Comparison of ENCODE assay signal across 17 cellular contexts in the genomic region with DNA sequence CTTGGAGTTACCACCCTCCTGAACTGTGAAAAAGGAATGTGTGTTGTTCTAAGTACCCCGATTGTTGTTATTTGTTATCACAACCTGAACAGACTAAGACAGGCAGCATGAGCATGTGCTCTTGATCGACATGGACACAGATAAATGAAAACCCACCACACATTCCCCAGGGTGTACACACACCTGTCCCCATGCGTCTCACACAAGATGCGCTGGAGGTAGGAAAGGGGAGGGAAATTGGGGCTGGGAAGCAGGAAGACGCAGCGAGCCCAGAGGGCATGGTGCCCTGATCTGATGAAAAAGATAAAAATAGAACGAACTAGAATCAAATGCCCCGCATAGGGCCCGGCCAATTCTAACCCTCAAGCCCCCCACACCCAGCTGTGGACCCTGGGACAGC. TPM values are rescaled to one million over a fixed set of nuclear protein-coding genes. Genes with fewer than 3 reads are reported as not detected.
DNase-seq lines count a peak whose midpoint lies in the region; TF ChIP-seq lines count a peak whose summit lies in the region.
"Had no signal": no experiment of that assay in that cellular context is flagged by ENCODE, and none has a peak within 500 bp of the region (broad histone marks: within the 10 kb centered on the region; RNA-seq: fewer than 3 reads in every experiment).

No MANE protein-coding gene starts in this region.

- no peaks in the 10 kb centered on the region for H3K4me1 ChIP-seq in HEK293 (ENCODE audit: control insufficient read depth, insufficient read depth, low read length)
- H3K4me1 ChIP-seq: Caco-2 had no signal

- POLR2A ChIA-PET in HEK293 (lab: Yijun Ruan, JAX) = no interaction called here

- CTCF ChIA-PET in HEK293 (lab: Yijun Ruan, JAX) = no interaction called here

- H3K36me3 ChIP-seq in HEK293 (ENCODE audit: control insufficient read depth in 2 of 2, insufficient read depth in 1 of 2, low read length in 2 of 2) (peaks cover 0 to 16% of the 10 kb centered on the region in 2 experiments; a peak in 2 of 3 replicates), WERI-Rb-1 (no peaks in the 10 kb centered on the region; the same call in 1 of the 2 replicates)

- H3K27me3 ChIP-seq in WERI-Rb-1 (ENCODE audit: insufficient read depth, low read depth, severe bottlenecking) = no peaks in the 10 kb centered on the region

- no peak for TF ChIP-seq CTCF in HEK293 (tag by site-specific recombination; IDR thresholded peaks at IDR 0.05)
- TF ChIP-seq CTCF in WERI-Rb-1 (IDR thresholded peaks at IDR 0.05; ENCODE audit: low read depth, low read length) = no peak
- TF ChIP-seq CTCF in nephron progenitor cell (IDR thresholded peaks at IDR 0.05) = no peak

- H3K9me3 Mint-ChIP-seq in nephron progenitor cell = no peaks in the 10 kb centered on the region
- H3K9me3 Mint-ChIP-seq: CD4-positive, CD25-positive, alpha-beta regulatory T cell; CD8-positive, alpha-beta T cell; GM23338; H9; HFFc6 had no signal

- peaks cover 21% of the 10 kb centered on the region for H3K27me3 Mint-ChIP-seq in nephron progenitor cell (ENCODE audit: low read depth, poor library complexity)

- DNase-seq in WERI-Rb-1 (no peak), nephron progenitor cell (no peak), activated T-cell treated with anti-CD3 and anti-CD28 coated beads for 4 hours (no peak), dermis blood vessel endothelial cell (no peak), putamen (ENCODE audit: low spot score) (no peak)
- DNase-seq: Caco-2; CD4-positive, CD25-positive, alpha-beta regulatory T cell; CD8-positive, alpha-beta T cell; DMS79; EL; GDM1; H9; HFFc6 had no signal

- H3K27ac ChIP-seq in HEK293 (ENCODE audit: extremely low read depth, low read depth, low read length) = no peak overlapping the region
- H3K27ac ChIP-seq in WERI-Rb-1 = peak overlapping the region; percentile 29; the same call in 1 of the 2 replicates
- H3K27ac ChIP-seq: C4-2B had no signal

- H3K36me3 Mint-ChIP-seq in nephron progenitor cell (ENCODE audit: low read depth) = no peaks in the 10 kb centered on the region
- H3K36me3 Mint-ChIP-seq: CD4-positive, CD25-positive, alpha-beta regulatory T cell; CD8-positive, alpha-beta T cell had no signal

- H3K27ac Mint-ChIP-seq in nephron progenitor cell = peak overlapping the region; percentile 68
- H3K27ac Mint-ChIP-seq: CD4-positive, CD25-positive, alpha-beta regulatory T cell; CD8-positive, alpha-beta T cell; GM23338; HFFc6 had no signal

- H3K4me3 ChIP-seq in HEK293 (ENCODE audit: low read depth, low read length) = no peak overlapping the region
- no peak overlapping the region for H3K4me3 ChIP-seq in WERI-Rb-1 (ENCODE audit: low read depth, low read length)
- H3K4me3 ChIP-seq: GM12878, GM23338 had no signal

- no peak overlapping the region for H3K4me3 Mint-ChIP-seq in nephron progenitor cell
- H3K4me3 Mint-ChIP-seq: CD4-positive, CD25-positive, alpha-beta regulatory T cell; CD8-positive, alpha-beta T cell; GM23338; H9; HFFc6 had no signal

- H3K9me3 ChIP-seq in HEK293 (ENCODE audit: control insufficient read depth, insufficient read depth, low read depth, low read length) = no peaks in the 10 kb centered on the region
- no peaks in the 10 kb centered on the region for H3K9me3 ChIP-seq in WERI-Rb-1 (ENCODE audit: severe bottlenecking)
- H3K9me3 ChIP-seq: Caco-2 had no signal

- peaks cover 22% of the 10 kb centered on the region for H3K4me1 Mint-ChIP-seq in nephron progenitor cell
- H3K4me1 Mint-ChIP-seq: CD4-positive, CD25-positive, alpha-beta regulatory T cell; GM23338; H9 had no signal

TF ChIP-seq in HEK293, 187 proteins besides CTCF, POLR2A, EP300 and RAD21:
- TF ChIP-seq, protein P1, sequence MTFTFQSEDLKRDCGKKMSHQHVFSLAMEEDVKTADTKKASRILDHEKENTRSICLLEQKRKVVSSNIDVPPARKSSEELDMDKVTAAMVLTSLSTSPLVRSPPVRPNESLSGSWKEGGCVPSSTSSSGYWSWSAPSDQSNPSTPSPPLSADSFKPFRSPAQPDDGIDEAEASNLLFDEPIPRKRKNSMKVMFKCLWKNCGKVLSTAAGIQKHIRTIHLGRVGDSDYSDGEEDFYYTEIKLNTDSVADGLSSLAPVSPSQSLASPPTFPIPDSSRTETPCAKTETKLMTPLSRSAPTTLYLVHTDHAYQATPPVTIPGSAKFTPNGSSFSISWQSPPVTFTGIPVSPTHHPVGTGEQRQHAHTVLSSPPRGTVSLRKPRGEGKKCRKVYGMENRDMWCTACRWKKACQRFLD (tag by site-specific recombination; IDR thresholded peaks at IDR 0.05) = no peak
- TF ChIP-seq, protein P2, sequence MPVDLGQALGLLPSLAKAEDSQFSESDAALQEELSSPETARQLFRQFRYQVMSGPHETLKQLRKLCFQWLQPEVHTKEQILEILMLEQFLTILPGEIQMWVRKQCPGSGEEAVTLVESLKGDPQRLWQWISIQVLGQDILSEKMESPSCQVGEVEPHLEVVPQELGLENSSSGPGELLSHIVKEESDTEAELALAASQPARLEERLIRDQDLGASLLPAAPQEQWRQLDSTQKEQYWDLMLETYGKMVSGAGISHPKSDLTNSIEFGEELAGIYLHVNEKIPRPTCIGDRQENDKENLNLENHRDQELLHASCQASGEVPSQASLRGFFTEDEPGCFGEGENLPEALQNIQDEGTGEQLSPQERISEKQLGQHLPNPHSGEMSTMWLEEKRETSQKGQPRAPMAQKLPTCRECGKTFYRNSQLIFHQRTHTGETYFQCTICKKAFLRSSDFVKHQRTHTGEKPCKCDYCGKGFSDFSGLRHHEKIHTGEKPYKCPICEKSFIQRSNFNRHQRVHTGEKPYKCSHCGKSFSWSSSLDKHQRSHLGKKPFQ (tag by site-specific recombination; IDR thresholded peaks at IDR 0.05) = no peak
- TF ChIP-seq HOXA7 (CRISPR knock-in tag; IDR thresholded peaks at IDR 0.05; ENCODE audit: borderline replicate concordance) (no peak), ZNF521 (tag by site-specific recombination; IDR thresholded peaks at IDR 0.05) (no peak), ZBTB17 (tag by site-specific recombination; IDR thresholded peaks at IDR 0.05) (peak; percentile 33), TRIM28 (IDR thresholded peaks at IDR 0.05; ENCODE audit: borderline replicate concordance, low read length) (no peak)
TF ChIP-seq in HEK293: peak in this region for 1.

RNA-seq across cellular contexts. Expression of a gene that starts 39.9 kb away (rescaled TPM):
- 458 and 572 TPM in 2 replicates for total RNA-seq in dermis blood vessel endothelial cell
